ENCODE assay signal across 9 cellular contexts in genomic region chr22:31342389-31343125, GRCh38. TPM values are rescaled to one million over a fixed set of nuclear protein-coding genes. Genes with fewer than 3 reads are reported as not detected.
DNase-seq lines count a peak whose midpoint lies in the region; ATAC-seq, FAIRE-seq and TF ChIP-seq lines count a peak whose summit lies in the region.
"Had no signal": no experiment of that assay in that cellular context is flagged by ENCODE, and none has a peak within 500 bp of the region (broad histone marks: within the 10 kb centered on the region; RNA-seq: fewer than 3 reads in every experiment).

No MANE protein-coding gene starts in this region.

- peaks cover 59 to 82% (median 82%) of the 10 kb centered on the region in 11 experiments; a peak in 21 of 22 replicates for H4K20me1 ChIP-seq in BLaER1 treated with 17β-estradiol and CSF1 and Interleukin-3, amounts not matched to agents 10 nM and 100 nM
- no peaks in the 10 kb centered on the region for H4K20me1 ChIP-seq in neural cell (ENCODE audit: insufficient read depth)

- DNase-seq in dorsolateral prefrontal cortex (no peak), D721Med (ENCODE audit: insufficient read length, low spot score) (no peak), occipital lobe (lab: John Stamatoyannopoulos, UW) (no peak)
- DNase-seq: Right ventricle myocardium superior had no signal

- peak overlapping the region; percentile 93 to 100 (median 99); a peak in 21 of 22 replicates for H3K9ac ChIP-seq in BLaER1 treated with 17β-estradiol and CSF1 and Interleukin-3, amounts not matched to agents 10 nM and 100 nM
- peak overlapping the region; percentile 88 for H3K9ac ChIP-seq in HUES64 (ENCODE audit: low read depth, low read length)
- H3K9ac ChIP-seq in neural cell (ENCODE audit: low read length), result peak overlapping the region; percentile 72

- no peaks in the 10 kb centered on the region for H3K9me3 ChIP-seq in BLaER1 treated with 17β-estradiol and CSF1 and Interleukin-3, amounts not matched to agents 10 nM and 100 nM (replicated peaks in 1 of 11)
- H3K9me3 ChIP-seq in HUES64 (ENCODE audit: insufficient read depth, low read depth, low read length) (no peaks in the 10 kb centered on the region), neural cell (ENCODE audit: low read length) (no peaks in the 10 kb centered on the region)

- H3K4me3 ChIP-seq in BLaER1 treated with 17β-estradiol and CSF1 and Interleukin-3, amounts not matched to agents 10 nM and 100 nM, result peak overlapping the region; percentile 62 to 84 (median 76)
- H3K4me3 ChIP-seq in HUES64 (ENCODE audit: low read length) (peak overlapping the region; percentile 78), dorsolateral prefrontal cortex (peak overlapping the region in 41 of 59 donors; percentile 14 to 88 (median 77)), neural cell (ENCODE audit: low read length) (peak overlapping the region; percentile 91)

- TF ChIP-seq EP300 in neural cell (conservative IDR thresholded peaks at IDR 0.05; ENCODE audit: poor library complexity, severe bottlenecking), result peak; percentile 10

- no peaks in the 10 kb centered on the region for H3F3A ChIP-seq in neural cell (ENCODE audit: insufficient read depth, low read length, poor library complexity, severe bottlenecking)

- TF ChIP-seq RAD21 in neural cell (conservative IDR thresholded peaks at IDR 0.05), result no peak

- no peak for ATAC-seq in GM19324 (IDR thresholded peaks at IDR 0.05; ENCODE audit: low FRiP score, unreplicated experiment)
- no peak for ATAC-seq in GM19397 (IDR thresholded peaks at IDR 0.05; ENCODE audit: unreplicated experiment)

- intact Hi-C loops in dorsolateral prefrontal cortex (cut with DNase I), result loop anchor here (10.0 kb wide), 2 partner anchors 282 to 292 kb away; no protein-coding TSS in a partner anchor

- TF ChIP-seq CTCF in dorsolateral prefrontal cortex (IDR thresholded peaks at IDR 0.05 in 54 of 56, conservative IDR thresholded peaks at IDR 0.05 in 2 of 56; ENCODE audit: low read depth in 1 of 56, partially characterized antibody in 56 of 56) (no peak), neural cell (IDR thresholded peaks at IDR 0.05; ENCODE audit: poor library complexity, severe bottlenecking) (no peak), D721Med (IDR thresholded peaks at IDR 0.05; ENCODE audit: insufficient read depth, missing control alignments) (no peak)

- H3K27ac ChIP-seq in BLaER1 treated with 17β-estradiol and CSF1 and Interleukin-3, amounts not matched to agents 10 nM and 100 nM, result peak overlapping the region in 9 of 11 experiments; percentile 41 to 100 (median 99); a peak in 12 of 22 replicates
- H3K27ac ChIP-seq in HUES64 (ENCODE audit: low read depth, low read length) (peak overlapping the region; percentile 95), dorsolateral prefrontal cortex (peak overlapping the region in 49 of 59 donors; percentile 6 to 98 (median 81)), neural cell (ENCODE audit: low read length) (peak overlapping the region; percentile 61)

- no peaks in the 10 kb centered on the region for H3K9me2 ChIP-seq in neural cell (ENCODE audit: insufficient read depth, low read length)

- peak overlapping the region; percentile 95 to 100 (median 99) for H3K4me2 ChIP-seq in BLaER1 treated with 17β-estradiol and CSF1 and Interleukin-3, amounts not matched to agents 10 nM and 100 nM
- peak overlapping the region; percentile 89 for H3K4me2 ChIP-seq in neural cell (ENCODE audit: low read length)

- H3K27me3 ChIP-seq in BLaER1 treated with 17β-estradiol and CSF1 and Interleukin-3, amounts not matched to agents 10 nM and 100 nM, result no peaks in the 10 kb centered on the region
- H3K27me3 ChIP-seq in HUES64 (ENCODE audit: insufficient read depth, low read length) (no peaks in the 10 kb centered on the region), dorsolateral prefrontal cortex (no peaks in the 10 kb centered on the region), neural cell (ENCODE audit: insufficient read depth, low read depth, low read length) (no peaks in the 10 kb centered on the region)

- H3K36me3 ChIP-seq in BLaER1 treated with 17β-estradiol and CSF1 and Interleukin-3, amounts not matched to agents 10 nM and 100 nM, result peaks cover 51 to 77% (median 69%) of the 10 kb centered on the region in 11 experiments
- H3K36me3 ChIP-seq in HUES64 (ENCODE audit: insufficient read depth, low read length) (peaks cover 61% of the 10 kb centered on the region), neural cell (ENCODE audit: insufficient read depth, low read length) (no peaks in the 10 kb centered on the region)

- WGBS in HUES64, result 53% methylated on average over 16 of the region's 16 CpGs

- no peak for FAIRE-seq in D721Med (lab: Jason Lieb, UNC)

- H3K4me1 ChIP-seq in BLaER1 treated with 17β-estradiol and CSF1 and Interleukin-3, amounts not matched to agents 10 nM and 100 nM, result peaks cover 50 to 74% (median 60%) of the 10 kb centered on the region in 10 experiments
- peaks cover 35% of the 10 kb centered on the region for H3K4me1 ChIP-seq in HUES64 (ENCODE audit: insufficient read depth, low read length)

- H2AFZ ChIP-seq in neural cell (ENCODE audit: low read depth, low read length), result no peak overlapping the region

- H3K79me2 ChIP-seq in neural cell (replicated peaks; ENCODE audit: insufficient read depth, low read length), result peaks cover 56% of the 10 kb centered on the region

TF ChIP-seq in neural cell, 6 proteins besides CTCF, POLR2A, EP300 and RAD21:
- TF ChIP-seq POLR2AphosphoS5 (IDR thresholded peaks at IDR 0.05) (peak; percentile 39), EZH2 (IDR thresholded peaks at IDR 0.05; ENCODE audit: borderline replicate concordance, insufficient read depth, low read length, poor library complexity, severe bottlenecking) (no peak), SMC3 (conservative IDR thresholded peaks at IDR 0.05; ENCODE audit: poor library complexity) (no peak), TAF1 (IDR thresholded peaks at IDR 0.05; ENCODE audit: low read depth) (no peak), MXI1 (conservative IDR thresholded peaks at IDR 0.05; ENCODE audit: poor library complexity, severe bottlenecking) (no peak)
- TF ChIP-seq, protein P1, sequence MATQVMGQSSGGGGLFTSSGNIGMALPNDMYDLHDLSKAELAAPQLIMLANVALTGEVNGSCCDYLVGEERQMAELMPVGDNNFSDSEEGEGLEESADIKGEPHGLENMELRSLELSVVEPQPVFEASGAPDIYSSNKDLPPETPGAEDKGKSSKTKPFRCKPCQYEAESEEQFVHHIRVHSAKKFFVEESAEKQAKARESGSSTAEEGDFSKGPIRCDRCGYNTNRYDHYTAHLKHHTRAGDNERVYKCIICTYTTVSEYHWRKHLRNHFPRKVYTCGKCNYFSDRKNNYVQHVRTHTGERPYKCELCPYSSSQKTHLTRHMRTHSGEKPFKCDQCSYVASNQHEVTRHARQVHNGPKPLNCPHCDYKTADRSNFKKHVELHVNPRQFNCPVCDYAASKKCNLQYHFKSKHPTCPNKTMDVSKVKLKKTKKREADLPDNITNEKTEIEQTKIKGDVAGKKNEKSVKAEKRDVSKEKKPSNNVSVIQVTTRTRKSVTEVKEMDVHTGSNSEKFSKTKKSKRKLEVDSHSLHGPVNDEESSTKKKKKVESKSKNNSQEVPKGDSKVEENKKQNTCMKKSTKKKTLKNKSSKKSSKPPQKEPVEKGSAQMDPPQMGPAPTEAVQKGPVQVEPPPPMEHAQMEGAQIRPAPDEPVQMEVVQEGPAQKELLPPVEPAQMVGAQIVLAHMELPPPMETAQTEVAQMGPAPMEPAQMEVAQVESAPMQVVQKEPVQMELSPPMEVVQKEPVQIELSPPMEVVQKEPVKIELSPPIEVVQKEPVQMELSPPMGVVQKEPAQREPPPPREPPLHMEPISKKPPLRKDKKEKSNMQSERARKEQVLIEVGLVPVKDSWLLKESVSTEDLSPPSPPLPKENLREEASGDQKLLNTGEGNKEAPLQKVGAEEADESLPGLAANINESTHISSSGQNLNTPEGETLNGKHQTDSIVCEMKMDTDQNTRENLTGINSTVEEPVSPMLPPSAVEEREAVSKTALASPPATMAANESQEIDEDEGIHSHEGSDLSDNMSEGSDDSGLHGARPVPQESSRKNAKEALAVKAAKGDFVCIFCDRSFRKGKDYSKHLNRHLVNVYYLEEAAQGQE (IDR thresholded peaks at IDR 0.05; ENCODE audit: borderline replicate concordance), result no peak

RNA-seq across cellular contexts. Expression of gene PATZ1, which starts 3.6 kb away (rescaled TPM):
- 51.1 TPM for polyA plus RNA-seq in HUES64 (2013, experiment 1 of 2)
- 52.4 TPM for polyA plus RNA-seq in HUES64 (2013, experiment 2 of 2)
- total RNA-seq in dorsolateral prefrontal cortex, result 10 to 100 TPM; 15.7 to 39.3 (median 23.2) TPM
- 33.5 and 35.8 TPM in 2 replicates for polyA plus RNA-seq in neural cell
- 50.5 and 56.7 TPM in 2 replicates for polyA minus RNA-seq in neural cell
- total RNA-seq in occipital lobe, result 29.9 TPM

RNA-seq across cellular contexts. Expression of gene PIK3IP1, which starts 50.3 kb away (rescaled TPM):
- polyA plus RNA-seq in HUES64 (2013, experiment 1 of 2), result 0.90 TPM
- 1.7 TPM for polyA plus RNA-seq in HUES64 (2013, experiment 2 of 2)
- total RNA-seq in dorsolateral prefrontal cortex (10 to 100 TPM; 30.3 to 94.4 (median 54.6) TPM), occipital lobe (23.2 TPM)
- 32.0 and 38.4 TPM in 2 replicates for polyA plus RNA-seq in neural cell
- 26.0 and 29.0 TPM in 2 replicates for polyA minus RNA-seq in neural cell

RNA-seq across cellular contexts. Expression of gene DRG1, which starts 56.8 kb away (rescaled TPM):
- 79.2 TPM for polyA plus RNA-seq in HUES64 (2013, experiment 1 of 2)
- 72.9 TPM for polyA plus RNA-seq in HUES64 (2013, experiment 2 of 2)
- total RNA-seq in dorsolateral prefrontal cortex, result 10 to 100 TPM; 27.5 to 88.4 (median 56.9) TPM
- 90.2 and 113 TPM in 2 replicates for polyA plus RNA-seq in neural cell
- 92.3 and 98.2 TPM in 2 replicates for polyA minus RNA-seq in neural cell
- total RNA-seq in occipital lobe, result 63.0 TPM
